20 cellular contexts compared by ENCODE assay signal in genomic region chr2:240615409-240615808, GRCh38.
"Had no signal": no experiment of that assay in that cellular context is flagged by ENCODE, and none has a peak within 500 bp of the region (broad histone marks: within the 10 kb centered on the region; RNA-seq: fewer than 3 reads in every experiment).

No MANE protein-coding gene starts in this region.

- H3K36me3 ChIP-seq: lower lobe of right lung had no signal

- H3K27me3 Mint-ChIP-seq: stimulated activated naive CD8-positive, alpha-beta T cell treated with anti-CD3 and anti-CD28 coated beads, Interleukin-15, amount 100 ng/mL, for 72 hours had no signal

- H3K4me2 ChIP-seq: hepatocyte had no signal

- H3K27ac Mint-ChIP-seq: activated naive CD4-positive, alpha-beta T cell treated with anti-CD3 and anti-CD28 coated beads, Interleukin-2, amount 50 U/mL, for 72 hours; stimulated activated effector memory CD8-positive, alpha-beta T cell treated with anti-CD3 and anti-CD28 coated beads, Interleukin-12 subunit alpha, Interleukin-12 subunit beta, amount 100 ng/mL, for 72 hours; stimulated activated naive CD8-positive, alpha-beta T cell treated with anti-CD3 and anti-CD28 coated beads, Interleukin-15, amount 100 ng/mL, for 72 hours had no signal

- DNase-seq: activated CD4-positive, alpha-beta T cell treated with anti-CD3 and anti-CD28 coated beads, Interleukin-2, amount 50 U/mL, for 4 hours; activated gamma-delta T cell; central memory CD4-positive, alpha-beta T cell; glutamatergic neuron; immature natural killer cell; mesendoderm; small intestine; stimulated activated CD4-positive, alpha-beta T cell treated with anti-CD3 and anti-CD28 coated beads, Interleukin-2, amount 100 ng/mL, for 24 hours; T-helper 9 cell; tibial artery had no signal

- H3K4me3 ChIP-seq: esophagus muscularis mucosa, hepatocyte, lower lobe of right lung, mucosa of descending colon, tibial artery had no signal

- H3K27me3 ChIP-seq: esophagus muscularis mucosa, hepatocyte, tibial artery had no signal

- H3K4me1 ChIP-seq: esophagus muscularis mucosa, tibial artery had no signal

- H3K4me1 Mint-ChIP-seq: neural crest cell had no signal

- H3K27ac ChIP-seq: esophagus muscularis mucosa, hepatocyte, lower lobe of right lung, tibial artery had no signal

- H3K9me3 Mint-ChIP-seq: immature natural killer cell had no signal

- H3K9me3 ChIP-seq: esophagus muscularis mucosa, lower lobe of right lung, mucosa of descending colon, tibial artery had no signal

- H2AFZ ChIP-seq: hepatocyte had no signal

- ATAC-seq: activated naive CD4-positive, alpha-beta T cell treated with anti-CD3 and anti-CD28 coated beads, Interleukin-2, amount 50 U/mL, for 72 hours; left lobe of liver; lower lobe of right lung; mucosa of descending colon; sciatic nerve; stimulated activated effector memory CD8-positive, alpha-beta T cell treated with anti-CD3 and anti-CD28 coated beads, Interleukin-12 subunit alpha, Interleukin-12 subunit beta, amount 100 ng/mL, for 72 hours; stimulated activated naive CD8-positive, alpha-beta T cell treated with anti-CD3 and anti-CD28 coated beads, Interleukin-15, amount 100 ng/mL, for 72 hours had no signal

- H3K4me3 Mint-ChIP-seq: immature natural killer cell; neural crest cell; stimulated activated effector memory CD8-positive, alpha-beta T cell treated with anti-CD3 and anti-CD28 coated beads, Interleukin-12 subunit alpha, Interleukin-12 subunit beta, amount 100 ng/mL, for 72 hours; stimulated activated naive CD8-positive, alpha-beta T cell treated with anti-CD3 and anti-CD28 coated beads, Interleukin-15, amount 100 ng/mL, for 72 hours had no signal
